ENCODE assay signal across 8 cellular contexts in genomic region chr10:63713191-63714144, GRCh38.
DNase-seq lines count a peak whose midpoint lies in the region; ATAC-seq, FAIRE-seq and TF ChIP-seq lines count a peak whose summit lies in the region.

No MANE protein-coding gene starts in this region.

- H3K79me2 ChIP-seq in K562 (ENCODE audit: control insufficient read depth, insufficient read depth, low read length): no peaks in the 10 kb centered on the region

- H3K4me3 ChIP-seq in K562: no peak overlapping the region
- H3K4me3 ChIP-seq in subcutaneous abdominal adipose tissue (ENCODE audit: low read depth in 1 of 5, low read length in 5 of 5): peak overlapping the region in 2 of 5 donors; percentile 3

- intact Hi-C loops in K562 (cut with micrococcal nuclease): no loop called here

- FAIRE-seq in K562 (lab: Jason Lieb, UNC) (no peak), GM12892 (lab: Jason Lieb, UNC) (no peak)

- H3K9me3 ChIP-seq in K562 (replicated peaks; ENCODE audit: control insufficient read depth, insufficient read depth, low read depth, low read length) (no peaks in the 10 kb centered on the region), subcutaneous abdominal adipose tissue (ENCODE audit: control insufficient read depth in 5 of 5, low read length in 5 of 5) (no peaks in the 10 kb centered on the region)

- no peak for TF ChIP-seq CTCF in K562 (IDR thresholded peaks at IDR 0.05 in 2 of 3, conservative IDR thresholded peaks at IDR 0.05 in 1 of 3; ENCODE audit: insufficient read depth in 2 of 3, low read depth in 1 of 3, low read length in 3 of 3)

- no TSS peak for BruUV-seq in K562 (replicated peaks; lab: Mats Ljungman, UMichigan)

- DNase-seq in NCI-H1417 (lab: John Stamatoyannopoulos, UW) (peak; percentile 26 to 77 (median 65)), NCI-H1417 treated with DMSO at 0.1 percent for 48 hours (lab: John Stamatoyannopoulos, UW) (no peak), K562 (ENCODE audit: extremely low read depth in 1 of 4, low spot score in 3 of 4) (no peak), iris pigment epithelial cell (ENCODE audit: low read depth) (peak; percentile 65), germinal center (ENCODE audit: low spot score) (no peak), NCI-H774 (lab: John Stamatoyannopoulos, UW) (no peak), GM12892 (ENCODE audit: insufficient read length) (no peak)

- H3K9ac ChIP-seq in K562 (ENCODE audit: insufficient read depth in 1 of 2, low read depth in 2 of 2, low read length in 2 of 2) (no peak overlapping the region), subcutaneous abdominal adipose tissue (ENCODE audit: low read length in 5 of 5) (peak overlapping the region in 3 of 5 donors; percentile 43 to 60 (median 45))

- 3% methylated on average over 7 of the region's 7 CpGs for WGBS in K562 (ENCODE audit: insufficient coverage, low coverage, missing lambda C conversion rate)

- H2AFZ ChIP-seq in K562 (ENCODE audit: low read depth, low read length): no peak overlapping the region

- POLR2A ChIA-PET in K562 (lab: Yijun Ruan, JAX): interaction anchor here (1.1 to 1.5 kb wide), 2 partner anchors 10 to 11 kb away, joined by 4 to 5 read pairs; no protein-coding TSS in a partner anchor

- H3K9me1 ChIP-seq in K562 (ENCODE audit: control insufficient read depth, insufficient read depth, low read length): no peaks in the 10 kb centered on the region

- no peak for TF ChIP-seq POLR2A in K562 (conservative IDR thresholded peaks at IDR 0.05)
- no peak for TF ChIP-seq POLR2A in GM12892 (IDR thresholded peaks at IDR 0.05; ENCODE audit: low read depth, low read length)

- no peaks in the 10 kb centered on the region for H4K20me1 ChIP-seq in K562 (replicated peaks; ENCODE audit: control insufficient read depth, insufficient read depth, low read length)

- ATAC-seq in K562: no peak

- H3K4me1 ChIP-seq in K562 (replicated peaks in 1 of 2; ENCODE audit: control insufficient read depth in 2 of 2, insufficient read depth in 2 of 2, low read length in 2 of 2) (peaks cover 0 to 2% of the 10 kb centered on the region in 2 experiments; a peak in 2 of 5 replicates), subcutaneous abdominal adipose tissue (ENCODE audit: control insufficient read depth in 5 of 5, insufficient read depth in 5 of 5, low read length in 5 of 5) (peaks cover 18 to 41% (median 38%) of the 10 kb centered on the region in 5 donors)

- in situ Hi-C loops in K562 (cut with MboI): no loop called here

- H3K27ac ChIP-seq in K562 (ENCODE audit: extremely low read depth, low read depth, low read length): no peak overlapping the region
- peak overlapping the region; percentile 90 for H3K27ac ChIP-seq in subcutaneous abdominal adipose tissue (ENCODE audit: low read depth, low read length)

- H3K36me3 ChIP-seq in K562 (ENCODE audit: control insufficient read depth, insufficient read depth, low read length) (no peaks in the 10 kb centered on the region), subcutaneous abdominal adipose tissue (ENCODE audit: control insufficient read depth in 5 of 5, insufficient read depth in 5 of 5, low read length in 5 of 5) (no peaks in the 10 kb centered on the region)

- no peak for TF ChIP-seq RAD21 in K562 (CRISPR knock-in tag; conservative IDR thresholded peaks at IDR 0.05 in 1 of 2, IDR thresholded peaks at IDR 0.05 in 1 of 2)

- H3K27me3 ChIP-seq in K562 (ENCODE audit: control insufficient read depth in 2 of 2, insufficient read depth in 2 of 2, low read length in 2 of 2) (peaks cover 31 to 44% of the 10 kb centered on the region in 2 experiments), subcutaneous abdominal adipose tissue (ENCODE audit: control insufficient read depth in 5 of 5, insufficient read depth in 4 of 5, low read length in 5 of 5) (no peaks in the 10 kb centered on the region)

- no peak for TF ChIP-seq EP300 in K562 (IDR thresholded peaks at IDR 0.05; ENCODE audit: low read length)

- H3K4me2 ChIP-seq in K562 (ENCODE audit: insufficient read depth, low read length): no peak overlapping the region

- CTCF ChIA-PET in K562 (lab: Yijun Ruan, JAX; ENCODE audit: low intra/inter-chr PET ratio): interaction anchor here (0.7 kb wide), 1 partner anchor 11 kb away, joined by 5 read pairs; no protein-coding TSS in a partner anchor

TF ChIP-seq in K562, 482 proteins besides CTCF, POLR2A, EP300 and RAD21:
- TF ChIP-seq NBN (IDR thresholded peaks at IDR 0.05; ENCODE audit: low read depth) (no peak), NFIC (IDR thresholded peaks at IDR 0.05) (peak; percentile 57; the same call in 1 of the 2 replicates), FOSL1 (tag; conservative IDR thresholded peaks at IDR 0.05) (peak; percentile 26; the same call in 1 of the 2 replicates), ZMIZ1 (IDR thresholded peaks at IDR 0.05; ENCODE audit: low read depth in 2 of 2, low read length in 2 of 2) (no peak)

Comparison
In these comparisons a context has a peak if more than half of its experiments do, and no peak if none do; other contexts are left out.
1. DNase-seq: peak in NCI-H1417 (3 of 3) and iris pigment epithelial cell (single experiment); none in NCI-H1417 treated with DMSO at 0.1 percent for 48 hours (single experiment), K562 (0 of 4), germinal center (single experiment), NCI-H774 (single experiment) and GM12892 (single experiment).
2. H3K9ac ChIP-seq: peak in subcutaneous abdominal adipose tissue (3 of 5); none in K562 (0 of 2).